9 cellular contexts compared by ENCODE assay signal in genomic region chr11:68128682-68129327, GRCh38. TPM values are rescaled to one million over a fixed set of nuclear protein-coding genes. Genes with fewer than 3 reads are reported as not detected.
DNase-seq lines count a peak whose midpoint lies in the region; ATAC-seq, FAIRE-seq and TF ChIP-seq lines count a peak whose summit lies in the region.
"Had no signal": no experiment of that assay in that cellular context is flagged by ENCODE, and none has a peak within 500 bp of the region (broad histone marks: within the 10 kb centered on the region; RNA-seq: fewer than 3 reads in every experiment).

No MANE protein-coding gene starts in this region.

- peak; percentile 54 for ATAC-seq in HepG2
- ATAC-seq in GM18517 (IDR thresholded peaks at IDR 0.05; ENCODE audit: unreplicated experiment): no peak
- no peak for ATAC-seq in GM19023 (IDR thresholded peaks at IDR 0.05; ENCODE audit: unreplicated experiment)

- H3K27me3 Mint-ChIP-seq in HFFc6 (ENCODE audit: insufficient read depth) (peaks cover 9% of the 10 kb centered on the region), chondrocyte (ENCODE audit: low read depth) (no peaks in the 10 kb centered on the region)
- H3K27me3 Mint-ChIP-seq in activated CD4-positive, alpha-beta T cell treated with anti-CD3 and anti-CD28 coated beads, Interleukin-2, amount 10 ng/mL, durations not matched to agents 7 days and 5 days: peaks cover 18% of the 10 kb centered on the region

- FAIRE-seq in HepG2 (lab: Jason Lieb, UNC): peak; percentile 62

- peaks cover 5% of the 10 kb centered on the region; the same call in 1 of the 2 replicates for H3K4me1 Mint-ChIP-seq in HFFc6 (ENCODE audit: low read depth)
- peaks cover 22% of the 10 kb centered on the region for H3K4me1 Mint-ChIP-seq in chondrocyte (ENCODE audit: low read depth)
- no peaks in the 10 kb centered on the region for H3K4me1 Mint-ChIP-seq in activated CD4-positive, alpha-beta T cell treated with anti-CD3 and anti-CD28 coated beads, Interleukin-2, amount 10 ng/mL, durations not matched to agents 7 days and 5 days

- no peak overlapping the region for H2AFZ ChIP-seq in HepG2 (ENCODE audit: low read length)

- peak overlapping the region; percentile 72 for H3K4me2 ChIP-seq in HepG2 (ENCODE audit: low read depth, low read length)

- peaks cover 12% of the 10 kb centered on the region for H3K36me3 Mint-ChIP-seq in HFFc6 (ENCODE audit: low read depth)
- H3K36me3 Mint-ChIP-seq in chondrocyte (ENCODE audit: low read depth): peaks cover 7% of the 10 kb centered on the region
- peaks cover 9% of the 10 kb centered on the region for H3K36me3 Mint-ChIP-seq in activated CD4-positive, alpha-beta T cell treated with anti-CD3 and anti-CD28 coated beads, Interleukin-2, amount 10 ng/mL, durations not matched to agents 7 days and 5 days (ENCODE audit: low read depth)

- TF ChIP-seq EP300 in HepG2 (IDR thresholded peaks at IDR 0.05; ENCODE audit: low read depth in 2 of 2, low read length in 2 of 2): no peak
- no peak for TF ChIP-seq EP300 in HepG2 (CRISPR knock-in tag; IDR thresholded peaks at IDR 0.05; ENCODE audit: borderline replicate concordance)

- H3K4me3 Mint-ChIP-seq in HFFc6 (peak overlapping the region; percentile 61; the same call in 1 of the 2 replicates), chondrocyte (ENCODE audit: unreplicated experiment) (peak overlapping the region; percentile 65)
- H3K4me3 Mint-ChIP-seq in activated CD4-positive, alpha-beta T cell treated with anti-CD3 and anti-CD28 coated beads, Interleukin-2, amount 10 ng/mL, durations not matched to agents 7 days and 5 days: no peak overlapping the region

- H3K27me3 ChIP-seq in HepG2 (ENCODE audit: control insufficient read depth in 1 of 2, insufficient read depth in 2 of 2, low read length in 2 of 2) (no peaks in the 10 kb centered on the region), stomach smooth muscle (ENCODE audit: control insufficient read depth in 1 of 2, insufficient read depth in 2 of 2, low read length in 2 of 2) (no peaks in the 10 kb centered on the region)

- POLR2A ChIA-PET in HepG2 (lab: Yijun Ruan, JAX): interaction anchor here (0.7 to 7.6 kb wide), 12 partner anchors 9 to 170 kb away, joined by 3 to 196 read pairs (median 14); partner anchors contain the start of genes ALDH3B1 and TCIRG1
- POLR2A ChIA-PET in activated CD4-positive, alpha-beta T cell treated with anti-CD3 and anti-CD28 coated beads, Interleukin-2, amount 10 ng/mL, durations not matched to agents 7 days and 5 days (lab: Charles Lee): no interaction called here

- H3K27ac ChIP-seq in HepG2 (ENCODE audit: extremely low read length, insufficient read depth, low read length) (peak overlapping the region; percentile 99), stomach smooth muscle (ENCODE audit: low read length) (peak overlapping the region; percentile 82)

- no peak for TF ChIP-seq POLR2A in HepG2 (IDR thresholded peaks at IDR 0.05; ENCODE audit: insufficient read depth in 1 of 2, low read depth in 2 of 2, low read length in 2 of 2)

- peak overlapping the region; percentile 66 for H3K9ac ChIP-seq in HepG2 (ENCODE audit: insufficient read depth, low read depth, low read length)
- peak overlapping the region; percentile 55 to 79 for H3K9ac ChIP-seq in stomach smooth muscle (ENCODE audit: low read length in 2 of 2)

- no peak for DNase-seq in HFFc6
- peak; percentile 68 for DNase-seq in chondrocyte (ENCODE audit: low spot score)
- peak; percentile 76 for DNase-seq in HepG2 (ENCODE audit: low spot score)
- no peak for DNase-seq in activated CD4-positive, alpha-beta T cell treated with anti-CD3 and anti-CD28 coated beads, Interleukin-2, amount 10 ng/mL, durations not matched to agents 7 days and 5 days
- DNase-seq in activated naive CD4-positive, alpha-beta T cell treated with Interleukin-2 at 50 U/mL for 16 hours: no peak
- DNase-seq: activated CD4-positive, alpha-beta T cell treated with anti-CD3 and anti-CD28 coated beads, Interleukin-2, amount 50 U/mL, for 1 hour had no signal

- H3K36me3 ChIP-seq in HepG2 (replicated peaks in 1 of 2; ENCODE audit: control insufficient read depth in 1 of 2, insufficient read depth in 2 of 2, low read length in 2 of 2): no peaks in the 10 kb centered on the region
- no peaks in the 10 kb centered on the region for H3K36me3 ChIP-seq in stomach smooth muscle (ENCODE audit: control insufficient read depth in 2 of 2, insufficient read depth in 2 of 2, low read length in 2 of 2)

- H3K4me1 ChIP-seq in HepG2 (ENCODE audit: insufficient read depth, low read length) (peaks cover 59% of the 10 kb centered on the region), stomach smooth muscle (ENCODE audit: control insufficient read depth, insufficient read depth, low read length) (peaks cover 19% of the 10 kb centered on the region)

- BruUV-seq in HepG2 (replicated peaks; lab: Mats Ljungman, UMichigan): TSS peak; percentile 77

- intact Hi-C loops in HepG2 (cut with micrococcal nuclease; ENCODE audit: unreplicated experiment): no loop called here

- TF ChIP-seq RAD21 in HepG2 (CRISPR knock-in tag; IDR thresholded peaks at IDR 0.05): no peak; the same call in 1 of the 2 replicates

- H3K4me3 ChIP-seq in HepG2 (replicated peaks in 1 of 3; ENCODE audit: insufficient read depth in 1 of 3, low read depth in 2 of 3, low read length in 3 of 3) (peak overlapping the region; percentile 53 to 62 (median 57); a peak in 5 of 6 replicates), stomach smooth muscle (ENCODE audit: low read length in 2 of 2) (peak overlapping the region; percentile 68 to 70)

- in situ Hi-C loops in HepG2 (cut with HindIII; ENCODE audit: extremely low pct_ligation_motif_present, low pct_unique_long_range_greater_than_20kb): no loop called here

- H3K9me3 Mint-ChIP-seq in HFFc6 (peaks cover 26% of the 10 kb centered on the region), chondrocyte (ENCODE audit: low read depth) (peaks cover 9% of the 10 kb centered on the region)
- peaks cover 16% of the 10 kb centered on the region for H3K9me3 Mint-ChIP-seq in activated CD4-positive, alpha-beta T cell treated with anti-CD3 and anti-CD28 coated beads, Interleukin-2, amount 10 ng/mL, durations not matched to agents 7 days and 5 days

- no peaks in the 10 kb centered on the region for H3K79me2 ChIP-seq in HepG2 (ENCODE audit: insufficient read depth, low read length)

- H3K27ac Mint-ChIP-seq in HFFc6: no peak overlapping the region
- peak overlapping the region; percentile 54 for H3K27ac Mint-ChIP-seq in chondrocyte (ENCODE audit: unreplicated experiment)
- H3K27ac Mint-ChIP-seq in activated CD4-positive, alpha-beta T cell treated with anti-CD3 and anti-CD28 coated beads, Interleukin-2, amount 10 ng/mL, durations not matched to agents 7 days and 5 days: no peak overlapping the region

- H3K9me3 ChIP-seq in HepG2 (ENCODE audit: low read length) (peaks cover 20% of the 10 kb centered on the region), stomach smooth muscle (ENCODE audit: control insufficient read depth in 2 of 2, low read length in 2 of 2) (no peaks in the 10 kb centered on the region)

- TF ChIP-seq CTCF in HFFc6 (IDR thresholded peaks at IDR 0.05): no peak
- TF ChIP-seq CTCF in chondrocyte (IDR thresholded peaks at IDR 0.05): no peak
- TF ChIP-seq CTCF in HepG2 (CRISPR knock-in tag; IDR thresholded peaks at IDR 0.05): no peak

- H4K20me1 ChIP-seq in HepG2 (ENCODE audit: insufficient read depth, low read length): no peaks in the 10 kb centered on the region

- 17% methylated on average over 11 of the region's 15 CpGs for WGBS in HepG2 (ENCODE audit: low lambda C conversion rate)

- CTCF ChIA-PET in HepG2 (lab: Yijun Ruan, JAX; ENCODE audit: low intra/inter-chr PET ratio, low total read pairs): no interaction called here
- CTCF ChIA-PET in activated CD4-positive, alpha-beta T cell treated with anti-CD3 and anti-CD28 coated beads, Interleukin-2, amount 10 ng/mL, durations not matched to agents 7 days and 5 days (lab: Charles Lee): no interaction called here

TF ChIP-seq in HepG2, 621 proteins besides CTCF, POLR2A, EP300 and RAD21 (continues in another document):
- TF ChIP-seq E2F5 (CRISPR knock-in tag; conservative IDR thresholded peaks at IDR 0.05) (no peak), KDM4B (CRISPR knock-in tag; IDR thresholded peaks at IDR 0.05) (no peak)

RNA-seq across cellular contexts. Expression of gene CHKA, which starts 7.6 kb away (rescaled TPM):
- total RNA-seq in HFFc6 (2021; fragmentation: NEBNext Ultra II Directional; extraction: Animal tissue kit (Norgen Biotek cat#: 25700)): 1 to 10 TPM; 6.8 to 9.2 (median 7.8) TPM
- total RNA-seq in chondrocyte (17.7 to 21.8 TPM (median 21.0 TPM) in 3 replicates), HepG2 (2016; rRNA removed; fragmentation: Illumina TruSeq; extraction: Trizol) (83.6 and 92.7 TPM in 2 replicates)
- total RNA-seq in HepG2 (2016; cell fraction: cytosol; rRNA removed; fragmentation: Illumina TruSeq; extraction: Trizol; ENCODE audit: low read depth): 19.2 and 23.2 TPM in 2 replicates
- 87.5 and 87.8 TPM in 2 replicates for total RNA-seq in HepG2 (2016; cell fraction: insoluble cytoplasmic fraction; rRNA removed; fragmentation: Illumina TruSeq; extraction: Trizol)
- total RNA-seq in HepG2 (2016; cell fraction: membrane; rRNA removed; fragmentation: Illumina TruSeq; extraction: Trizol): 52.5 and 57.2 TPM in 2 replicates
- total RNA-seq in HepG2 (2016; cell fraction: nucleus; rRNA removed; fragmentation: Illumina TruSeq; extraction: Trizol): 127 and 148 TPM in 2 replicates
- 61.1 and 71.6 TPM in 2 replicates for polyA plus RNA-seq in HepG2 (2011; rRNA removed)
- 53.1 and 55.7 TPM in 2 replicates for polyA plus RNA-seq in HepG2 (2011; cell fraction: cytosol; rRNA removed)
- 87.9 and 97.8 TPM in 2 replicates for polyA plus RNA-seq in HepG2 (2011; cell fraction: nucleus; rRNA removed)
- 57.3 and 69.6 TPM in 2 replicates for polyA plus RNA-seq in HepG2 (2012)
- polyA plus RNA-seq in HepG2 (2016; cell fraction: cytosol; fragmentation: Illumina TruSeq; extraction: Trizol; ENCODE audit: low read depth): 17.1 and 18.4 TPM in 2 replicates
- 91.8 and 101 TPM in 2 replicates for polyA plus RNA-seq in HepG2 (2016; cell fraction: insoluble cytoplasmic fraction; fragmentation: Illumina TruSeq; extraction: Trizol; ENCODE audit: low read depth)
- 34.6 and 36.0 TPM in 2 replicates for polyA plus RNA-seq in HepG2 (2016; cell fraction: membrane; fragmentation: Illumina TruSeq; extraction: Trizol; ENCODE audit: low read depth)
- polyA plus RNA-seq in HepG2 (2016; cell fraction: nucleus; fragmentation: Illumina TruSeq; extraction: Trizol; ENCODE audit: insufficient read depth, low read depth): 309 and 329 TPM in 2 replicates
- polyA minus RNA-seq in HepG2 (2011; rRNA and poly(A)+ RNA removed; ENCODE audit: low replicate concordance): 46.2 and 97.9 TPM in 2 replicates
- polyA minus RNA-seq in HepG2 (2011; cell fraction: cytosol; rRNA and poly(A)+ RNA removed): 41.1 and 41.4 TPM in 2 replicates
- 84.0 and 96.3 TPM in 2 replicates for polyA minus RNA-seq in HepG2 (2011; cell fraction: nucleus; rRNA and poly(A)+ RNA removed)
- total RNA-seq in activated CD4-positive, alpha-beta T cell treated with anti-CD3 and anti-CD28 coated beads, Interleukin-2, amount 10 ng/mL, durations not matched to agents 7 days and 5 days: 1 to 10 TPM; 4.5 to 6.3 TPM

Comparison
In these comparisons a context has a peak if more than half of its experiments do, and no peak if none do; other contexts are left out.
1. DNase-seq: peak in chondrocyte (single experiment) and HepG2 (single experiment); none in HFFc6 (single experiment), activated CD4-positive, alpha-beta T cell treated with anti-CD3 and anti-CD28 coated beads, Interleukin-2, amount 10 ng/mL, durations not matched to agents 7 days and 5 days (single experiment) and activated naive CD4-positive, alpha-beta T cell treated with Interleukin-2 at 50 U/mL for 16 hours (single experiment).